ENCODE assay signal across 8 cellular contexts in genomic region chr20:3767434-3768341, GRCh38. TPM values are rescaled to one million over a fixed set of nuclear protein-coding genes. Genes with fewer than 3 reads are reported as not detected.
DNase-seq lines count a peak whose midpoint lies in the region; ATAC-seq and TF ChIP-seq lines count a peak whose summit lies in the region.

ADISSP (minus strand) TSS chr20:3767753; CDS start chr20:3760100, 7,653 bp downstream.

- no peaks in the 10 kb centered on the region for H3K9me3 Mint-ChIP-seq in activated naive CD8-positive, alpha-beta T cell (ENCODE audit: low read depth)

- peak within 1 kb of the TSS; percentile 87 for H3K27ac Mint-ChIP-seq in activated naive CD8-positive, alpha-beta T cell

- H3K36me3 Mint-ChIP-seq in activated naive CD8-positive, alpha-beta T cell = no peaks in the 10 kb centered on the region

- peak within 1 kb of the TSS; percentile 90 for H3K4me3 Mint-ChIP-seq in activated naive CD8-positive, alpha-beta T cell

- peak within 1 kb of the TSS; percentile 91 for H3K27ac ChIP-seq in temporal lobe (ENCODE audit: low read depth, low read length)

- peak; percentile 92 for ATAC-seq in HG02623 (IDR thresholded peaks at IDR 0.05; ENCODE audit: unreplicated experiment)

- H3K4me1 Mint-ChIP-seq in activated naive CD8-positive, alpha-beta T cell (ENCODE audit: low read depth) = peaks cover 20% of the 10 kb centered on the region

- H3K4me3 ChIP-seq in GM12864 (ENCODE audit: low read depth, low read length) = peak within 1 kb of the TSS; percentile 77

- no peaks in the 10 kb centered on the region for H3K27me3 Mint-ChIP-seq in activated naive CD8-positive, alpha-beta T cell

- peak; percentile 17 for TF ChIP-seq CTCF in GM12864 (IDR thresholded peaks at IDR 0.05; ENCODE audit: low read depth, low read length, missing control alignments)

- peak; percentile 94 for DNase-seq in GM12864 (ENCODE audit: low read depth)
- peak; percentile 99 for DNase-seq in NCI-H1105 (lab: John Stamatoyannopoulos, UW)
- DNase-seq in SKM-1 treated with dmso at 0.1 percent for 144 hours (lab: John Stamatoyannopoulos, UW; ENCODE audit: unreplicated experiment) = peak; percentile 75
- DNase-seq in glomerular endothelial cell (ENCODE audit: extremely low read depth, low read depth, low spot score) = peak; percentile 69
- DNase-seq in occipital lobe (lab: John Stamatoyannopoulos, UW) = peak; percentile 98

RNA-seq across cellular contexts. Expression of gene ADISSP, which starts in this region (rescaled TPM):
- total RNA-seq in glomerular endothelial cell (27.7 and 43.8 TPM in 2 replicates), occipital lobe (18.9 TPM), temporal lobe (19.9 TPM)

Comparison
In these comparisons a context has a peak if more than half of its experiments do, and no peak if none do; other contexts are left out.
1. Peak in every context shown above with its lines: DNase-seq, ATAC-seq, H3K4me3 ChIP-seq and H3K27ac ChIP-seq.